ENCODE assay signal across 1 cellular context in the genomic region with DNA sequence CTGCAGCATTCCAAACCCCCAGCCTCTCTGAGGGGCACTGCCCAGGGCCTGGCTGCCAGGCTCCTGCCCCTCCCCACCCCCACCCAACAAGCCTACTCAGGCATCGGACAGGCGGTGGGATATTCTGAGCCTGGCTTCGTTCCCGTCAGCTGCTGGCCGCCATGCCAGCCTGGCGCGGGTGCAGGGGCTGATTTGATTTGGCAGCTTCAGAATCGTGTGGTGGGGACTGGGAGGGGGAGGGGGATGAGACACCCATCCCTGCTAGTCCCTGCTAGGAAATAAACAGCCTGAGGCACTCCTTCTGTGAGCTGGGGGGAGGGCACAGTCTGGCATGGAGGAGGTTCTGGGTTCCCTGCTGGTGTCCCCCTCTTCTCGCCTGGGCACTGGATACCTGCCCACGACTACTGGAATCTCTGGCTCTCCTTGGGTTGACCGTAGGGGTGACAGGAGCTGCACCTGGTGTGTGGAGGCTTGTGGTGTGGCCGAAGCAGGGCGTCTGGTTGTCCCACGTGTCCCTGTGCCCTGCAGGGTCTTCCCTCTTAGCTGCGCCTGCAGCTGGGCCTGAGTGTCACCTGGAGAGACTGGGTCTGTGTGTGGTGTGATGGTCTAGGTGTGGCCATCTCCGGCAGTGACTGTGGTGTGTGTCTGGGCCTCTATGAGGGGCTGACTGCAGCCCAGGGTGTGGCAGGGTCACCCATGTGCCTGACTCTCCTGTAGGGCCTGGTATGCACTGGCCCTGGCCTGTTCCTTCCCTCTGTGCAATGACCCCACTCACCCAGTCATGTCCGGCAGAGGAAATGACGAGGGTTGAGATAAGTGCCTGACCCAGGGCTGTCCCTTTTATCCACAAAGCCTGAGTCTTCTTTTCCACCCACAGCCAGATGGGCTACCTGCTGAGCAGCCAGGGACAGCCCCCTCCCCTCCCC.
TF ChIP-seq lines count a peak whose summit lies in the region.

No MANE protein-coding gene starts in this region.

TF ChIP-seq in WTC11, 78 proteins besides CTCF, POLR2A, EP300 and RAD21:
- TF ChIP-seq, protein P1, sequence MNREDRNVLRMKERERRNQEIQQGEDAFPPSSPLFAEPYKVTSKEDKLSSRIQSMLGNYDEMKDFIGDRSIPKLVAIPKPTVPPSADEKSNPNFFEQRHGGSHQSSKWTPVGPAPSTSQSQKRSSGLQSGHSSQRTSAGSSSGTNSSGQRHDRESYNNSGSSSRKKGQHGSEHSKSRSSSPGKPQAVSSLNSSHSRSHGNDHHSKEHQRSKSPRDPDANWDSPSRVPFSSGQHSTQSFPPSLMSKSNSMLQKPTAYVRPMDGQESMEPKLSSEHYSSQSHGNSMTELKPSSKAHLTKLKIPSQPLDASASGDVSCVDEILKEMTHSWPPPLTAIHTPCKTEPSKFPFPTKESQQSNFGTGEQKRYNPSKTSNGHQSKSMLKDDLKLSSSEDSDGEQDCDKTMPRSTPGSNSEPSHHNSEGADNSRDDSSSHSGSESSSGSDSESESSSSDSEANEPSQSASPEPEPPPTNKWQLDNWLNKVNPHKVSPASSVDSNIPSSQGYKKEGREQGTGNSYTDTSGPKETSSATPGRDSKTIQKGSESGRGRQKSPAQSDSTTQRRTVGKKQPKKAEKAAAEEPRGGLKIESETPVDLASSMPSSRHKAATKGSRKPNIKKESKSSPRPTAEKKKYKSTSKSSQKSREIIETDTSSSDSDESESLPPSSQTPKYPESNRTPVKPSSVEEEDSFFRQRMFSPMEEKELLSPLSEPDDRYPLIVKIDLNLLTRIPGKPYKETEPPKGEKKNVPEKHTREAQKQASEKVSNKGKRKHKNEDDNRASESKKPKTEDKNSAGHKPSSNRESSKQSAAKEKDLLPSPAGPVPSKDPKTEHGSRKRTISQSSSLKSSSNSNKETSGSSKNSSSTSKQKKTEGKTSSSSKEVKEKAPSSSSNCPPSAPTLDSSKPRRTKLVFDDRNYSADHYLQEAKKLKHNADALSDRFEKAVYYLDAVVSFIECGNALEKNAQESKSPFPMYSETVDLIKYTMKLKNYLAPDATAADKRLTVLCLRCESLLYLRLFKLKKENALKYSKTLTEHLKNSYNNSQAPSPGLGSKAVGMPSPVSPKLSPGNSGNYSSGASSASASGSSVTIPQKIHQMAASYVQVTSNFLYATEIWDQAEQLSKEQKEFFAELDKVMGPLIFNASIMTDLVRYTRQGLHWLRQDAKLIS (CRISPR knock-in tag; IDR thresholded peaks at IDR 0.05; ENCODE audit: borderline replicate concordance), result no peak
- TF ChIP-seq HMGA2 (CRISPR knock-in tag; IDR thresholded peaks at IDR 0.05), result no peak
- TF ChIP-seq ZNF416 (CRISPR knock-in tag; IDR thresholded peaks at IDR 0.05), result no peak
- no peak for TF ChIP-seq IRF2 (CRISPR knock-in tag; IDR thresholded peaks at IDR 0.05; ENCODE audit: borderline replicate concordance, low read depth)
- no peak for TF ChIP-seq ZBTB21 (CRISPR knock-in tag; IDR thresholded peaks at IDR 0.05; ENCODE audit: borderline replicate concordance)
- TF ChIP-seq ZNF219 (CRISPR knock-in tag; IDR thresholded peaks at IDR 0.05; ENCODE audit: borderline replicate concordance), result no peak
- no peak for TF ChIP-seq FOXP1 (CRISPR knock-in tag; IDR thresholded peaks at IDR 0.05; ENCODE audit: borderline replicate concordance)
